10 cellular contexts compared by ENCODE assay signal in genomic region chr21:46297311-46298082, GRCh38. TPM values are rescaled to one million over a fixed set of nuclear protein-coding genes. Genes with fewer than 3 reads are reported as not detected.
DNase-seq lines count a peak whose midpoint lies in the region; ATAC-seq and TF ChIP-seq lines count a peak whose summit lies in the region.
"Had no signal": no experiment of that assay in that cellular context is flagged by ENCODE, and none has a peak within 500 bp of the region (broad histone marks: within the 10 kb centered on the region; RNA-seq: fewer than 3 reads in every experiment).

No MANE protein-coding gene starts in this region.

- DNase-seq in NCI-H2171 treated with DMSO at 0.1 percent for 48 hours (lab: John Stamatoyannopoulos, UW) (peak; percentile 50), NCI-H2171 (lab: John Stamatoyannopoulos, UW) (no peak), mammary epithelial cell (no peak), left lung (peak in 1 of 2 donors; percentile 79), suprapubic skin (ENCODE audit: low spot score in 2 of 2) (no peak), NCI-H226 (no peak), LoVo (ENCODE audit: low spot score) (no peak), NCI-H2081 treated with DMSO at 0.1 percent for 48 hours (lab: John Stamatoyannopoulos, UW) (no peak)

- intact Hi-C loops in mammary epithelial cell (cut with micrococcal nuclease) (no loop called here), left lung (cut with DNase I) (no loop called here)

- no peaks in the 10 kb centered on the region for H3K36me3 ChIP-seq in mammary epithelial cell (ENCODE audit: insufficient read depth, low read length)
- peaks cover 0 to 19% of the 10 kb centered on the region in 2 donors for H3K36me3 ChIP-seq in left lung
- H3K36me3 ChIP-seq in suprapubic skin: peaks cover 11% of the 10 kb centered on the region

- H3K9ac ChIP-seq in mammary epithelial cell (ENCODE audit: insufficient read depth, low read length): no peak overlapping the region

- CTCF ChIA-PET in mammary epithelial cell (lab: Charles Lee; ENCODE audit: low non-redundant PET): no interaction called here

- no peaks in the 10 kb centered on the region for H3K9me3 ChIP-seq in mammary epithelial cell (replicated peaks; ENCODE audit: insufficient read depth, low read length)
- H3K9me3 ChIP-seq in left lung: no peaks in the 10 kb centered on the region
- H3K9me3 ChIP-seq in suprapubic skin: no peaks in the 10 kb centered on the region

- H4K20me1 ChIP-seq in mammary epithelial cell (ENCODE audit: insufficient read depth, low read length): no peaks in the 10 kb centered on the region

- TF ChIP-seq CTCF in mammary epithelial cell (conservative IDR thresholded peaks at IDR 0.05 in 1 of 2, IDR thresholded peaks at IDR 0.05 in 1 of 2; ENCODE audit: extremely low read depth in 1 of 2, insufficient read depth in 1 of 2, low read depth in 1 of 2, low read length in 2 of 2) (no peak), left lung (IDR thresholded peaks at IDR 0.05) (no peak), suprapubic skin (IDR thresholded peaks at IDR 0.05) (no peak)

- 24% methylated on average over 60 of the region's 77 CpGs for WGBS in mammary epithelial cell (ENCODE audit: low coverage, missing lambda C conversion rate)
- 3% methylated on average over 44 of the region's 77 CpGs for WGBS in suprapubic skin

- H3K79me2 ChIP-seq in mammary epithelial cell (ENCODE audit: insufficient read depth, low read length): no peaks in the 10 kb centered on the region

- peak overlapping the region; percentile 60 for H3K4me2 ChIP-seq in mammary epithelial cell (ENCODE audit: insufficient read depth, low read depth, low read length)

- ATAC-seq in left lung: peak; percentile 38

- H3K27me3 ChIP-seq in mammary epithelial cell (ENCODE audit: insufficient read depth, low read length) (no peaks in the 10 kb centered on the region), left lung (peaks cover 0 to 20% of the 10 kb centered on the region in 2 donors), suprapubic skin (no peaks in the 10 kb centered on the region)

- TF ChIP-seq EP300 in suprapubic skin (IDR thresholded peaks at IDR 0.05): no peak

- BruUV-seq in mammary epithelial cell (replicated peaks; lab: Mats Ljungman, UMichigan): no TSS peak

- peaks cover 6% of the 10 kb centered on the region for H3K4me1 ChIP-seq in mammary epithelial cell (ENCODE audit: insufficient read depth, low read length)
- peaks cover 0 to 21% of the 10 kb centered on the region in 2 donors for H3K4me1 ChIP-seq in left lung
- H3K4me1 ChIP-seq in suprapubic skin: peaks cover 28% of the 10 kb centered on the region

- TF ChIP-seq POLR2A in suprapubic skin (IDR thresholded peaks at IDR 0.05): no peak

- in situ Hi-C loops in mammary epithelial cell (cut with MboI; ENCODE audit: low sequenced_read_pairs in 2 of 2): no loop called here

- H3K4me3 ChIP-seq in mammary epithelial cell (replicated peaks in 1 of 3; ENCODE audit: insufficient read depth in 1 of 3, low read depth in 2 of 3, low read length in 3 of 3) (peak overlapping the region in 1 of 3 experiments; percentile 26), left lung (peak overlapping the region; percentile 27 to 46), suprapubic skin (peak overlapping the region; percentile 50)

- H2AFZ ChIP-seq in mammary epithelial cell (ENCODE audit: low read depth, low read length): peak overlapping the region; percentile 39

- dilution Hi-C loops in mammary epithelial cell (cut with HindIII; ENCODE audit: low sequenced_read_pairs): no loop called here

- H3K27ac ChIP-seq in mammary epithelial cell (ENCODE audit: insufficient read depth, low read depth, low read length): no peak overlapping the region
- peak overlapping the region; percentile 20 to 55 for H3K27ac ChIP-seq in left lung
- peak overlapping the region; percentile 43 for H3K27ac ChIP-seq in suprapubic skin
- H3K27ac ChIP-seq: C4-2B, VCaP had no signal

RNA-seq across cellular contexts. Expression of gene YBEY, which starts 11.4 kb away (rescaled TPM):
- total RNA-seq in mammary epithelial cell: 10 to 100 TPM in 1 of 2 donors, 1 to 10 TPM in 1; 9.0 to 12.3 TPM
- polyA plus RNA-seq in mammary epithelial cell: 10.4 TPM
- 5.1 TPM for polyA minus RNA-seq in mammary epithelial cell
- 10 to 100 TPM in 1 of 2 donors, 1 to 10 TPM in 1; 6.1 to 12.6 TPM for total RNA-seq in left lung
- total RNA-seq in suprapubic skin: 10 to 100 TPM; 13.3 to 23.8 (median 18.8) TPM

RNA-seq across cellular contexts. Expression of gene MCM3AP, which starts 12.1 kb away (rescaled TPM):
- 10 to 100 TPM; 57.2 to 88.8 TPM for total RNA-seq in mammary epithelial cell
- polyA plus RNA-seq in mammary epithelial cell: 45.5 TPM
- 78.6 TPM for polyA minus RNA-seq in mammary epithelial cell
- total RNA-seq in left lung: 10 to 100 TPM; 77.4 to 91.5 TPM
- 100 to 1,000 TPM in 1 of 4 donors, 10 to 100 TPM in 3; 77.9 to 134 (median 79.8) TPM for total RNA-seq in suprapubic skin

RNA-seq across cellular contexts. Expression of gene C21orf58, which starts 26.2 kb away (rescaled TPM):
- total RNA-seq in mammary epithelial cell (10 to 100 TPM in 1 of 2 donors, 1 to 10 TPM in 1; 1.8 to 13.8 TPM), left lung (1 to 10 TPM; 5.8 to 6.4 TPM), suprapubic skin (1 to 10 TPM in 3 of 4 donors, under 1 TPM in 1; 0.73 to 9.7 (median 3.5) TPM)
- polyA plus RNA-seq in mammary epithelial cell: 5.7 TPM
- 4.7 TPM for polyA minus RNA-seq in mammary epithelial cell

RNA-seq across cellular contexts. Expression of gene PCNT, which starts 26.5 kb away (rescaled TPM):
- total RNA-seq in mammary epithelial cell (10 to 100 TPM; 15.0 to 40.3 TPM), left lung (10 to 100 TPM; 25.7 to 33.1 TPM), suprapubic skin (10 to 100 TPM; 27.4 to 65.2 (median 47.0) TPM)
- 11.1 TPM for polyA plus RNA-seq in mammary epithelial cell
- 34.3 TPM for polyA minus RNA-seq in mammary epithelial cell
